In the genomic region with DNA sequence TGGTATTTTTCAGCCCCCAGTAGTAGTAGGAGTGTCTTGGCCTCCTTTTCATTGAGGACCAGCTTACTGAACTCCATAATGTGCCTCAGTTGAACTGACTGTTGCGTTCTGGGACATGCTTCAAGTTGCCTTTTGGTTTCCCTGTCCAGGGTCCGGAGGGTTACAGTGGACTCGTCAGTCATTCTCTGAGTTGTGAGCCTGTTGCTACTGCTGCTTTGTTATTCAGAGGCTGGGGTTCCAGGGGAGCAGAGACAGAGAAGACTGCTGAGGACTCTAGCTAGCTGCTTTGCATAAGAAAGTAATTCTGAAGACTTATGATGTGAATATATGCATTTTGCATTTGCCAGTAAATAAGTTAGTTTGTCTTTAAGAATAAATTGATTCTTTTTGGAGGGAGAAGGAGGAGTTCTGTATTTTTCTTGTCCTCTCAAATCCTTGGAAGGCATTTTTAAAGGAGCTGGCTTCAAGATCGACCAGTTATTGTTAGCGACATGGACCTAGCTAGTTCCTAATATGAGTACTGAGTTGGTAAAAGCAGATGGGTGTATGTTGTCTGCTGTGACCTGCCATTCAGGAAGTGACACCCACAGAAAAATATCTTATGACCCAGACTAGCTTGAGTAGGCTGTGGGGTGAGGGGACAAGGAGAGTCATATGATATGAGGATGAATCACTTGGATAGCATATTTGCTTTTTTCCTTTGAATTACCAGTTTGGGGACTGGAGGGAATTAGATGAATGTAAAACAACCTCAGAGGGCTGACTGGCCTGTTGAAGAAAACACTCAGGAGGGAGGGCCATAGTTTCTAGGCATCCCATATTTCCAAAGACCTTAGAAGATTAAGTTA, we compare ENCODE assay signal across 9 cellular contexts. TPM values are rescaled to one million over a fixed set of nuclear protein-coding genes. Genes with fewer than 3 reads are reported as not detected.
DNase-seq lines count a peak whose midpoint lies in the region; ATAC-seq, FAIRE-seq and TF ChIP-seq lines count a peak whose summit lies in the region.
"Had no signal": no experiment of that assay in that cellular context is flagged by ENCODE, and none has a peak within 500 bp of the region (broad histone marks: within the 10 kb centered on the region; RNA-seq: fewer than 3 reads in every experiment).

No MANE protein-coding gene starts in this region.

- peak overlapping the region; percentile 91 for H3K27ac ChIP-seq in keratinocyte (ENCODE audit: control insufficient read depth, insufficient read depth, low read length)
- H3K27ac ChIP-seq: C4-2B had no signal

- peaks cover 57% of the 10 kb centered on the region for H3K4me1 ChIP-seq in keratinocyte (ENCODE audit: control insufficient read depth, extremely low read depth, insufficient read depth, low read length)

- H3K27me3 Mint-ChIP-seq in activated CD4-positive, alpha-beta T cell treated with anti-CD3 and anti-CD28 coated beads for 36 hours = no peaks in the 10 kb centered on the region
- no peaks in the 10 kb centered on the region for H3K27me3 Mint-ChIP-seq in MCF 10A (ENCODE audit: insufficient read depth, unreplicated experiment)

- no peaks in the 10 kb centered on the region for H3K9me3 Mint-ChIP-seq in activated CD4-positive, alpha-beta T cell treated with anti-CD3 and anti-CD28 coated beads for 36 hours (ENCODE audit: low read depth)
- H3K9me3 Mint-ChIP-seq in MCF 10A (ENCODE audit: unreplicated experiment) = no peaks in the 10 kb centered on the region

- H4K20me1 ChIP-seq in keratinocyte (ENCODE audit: control insufficient read depth, extremely low read depth, insufficient read depth, low read length) = no peaks in the 10 kb centered on the region

- H3K27ac Mint-ChIP-seq in activated CD4-positive, alpha-beta T cell treated with anti-CD3 and anti-CD28 coated beads for 36 hours = peak overlapping the region; percentile 83
- peak overlapping the region; percentile 78 for H3K27ac Mint-ChIP-seq in MCF 10A (ENCODE audit: low read depth, unreplicated experiment)

- H3K9me3 ChIP-seq in keratinocyte (ENCODE audit: control insufficient read depth, low read depth, low read length) = no peaks in the 10 kb centered on the region

- peaks cover 22% of the 10 kb centered on the region for H3K4me1 Mint-ChIP-seq in activated CD4-positive, alpha-beta T cell treated with anti-CD3 and anti-CD28 coated beads for 36 hours
- H3K4me1 Mint-ChIP-seq in MCF 10A (ENCODE audit: insufficient read depth, unreplicated experiment) = peaks cover 26% of the 10 kb centered on the region

- H3K9me1 ChIP-seq in keratinocyte (ENCODE audit: control insufficient read depth, extremely low read depth, insufficient read depth, low read length) = no peaks in the 10 kb centered on the region

- peaks cover 13% of the 10 kb centered on the region for H3K36me3 Mint-ChIP-seq in activated CD4-positive, alpha-beta T cell treated with anti-CD3 and anti-CD28 coated beads for 36 hours (ENCODE audit: low read depth)
- H3K36me3 Mint-ChIP-seq in MCF 10A (ENCODE audit: insufficient read depth, unreplicated experiment) = peaks cover 72% of the 10 kb centered on the region

- no peak overlapping the region for H3K4me3 Mint-ChIP-seq in activated CD4-positive, alpha-beta T cell treated with anti-CD3 and anti-CD28 coated beads for 36 hours
- peak overlapping the region; percentile 11 for H3K4me3 Mint-ChIP-seq in MCF 10A (ENCODE audit: unreplicated experiment)

- DNase-seq in activated CD4-positive, alpha-beta T cell treated with anti-CD3 and anti-CD28 coated beads for 36 hours = peak; percentile 60
- DNase-seq in activated CD4-positive, alpha-beta T cell treated with anti-CD3 and anti-CD28 coated beads, Interleukin-2, amount 50 U/mL, for 1 hour = no peak
- peak; percentile 98 for DNase-seq in RKO (ENCODE audit: low spot score)
- DNase-seq in MCF 10A (ENCODE audit: unreplicated experiment) = peak; percentile 78
- peak; percentile 70 for DNase-seq in keratinocyte (ENCODE audit: low read depth, low spot score)
- DNase-seq in stimulated activated naive CD8-positive, alpha-beta T cell treated with anti-CD3 and anti-CD28 coated beads, Interleukin-15, Interleukin-2, amounts not matched to agents 100 U/mL and 50 U/mL, for 24 hours = no peak
- no peak for DNase-seq in ureter (ENCODE audit: low spot score)

- H3K4me3 ChIP-seq in keratinocyte (ENCODE audit: control insufficient read depth in 2 of 3, extremely low read depth in 1 of 3, insufficient read depth in 2 of 3, low read depth in 1 of 3, low read length in 3 of 3) = peak overlapping the region in 2 of 3 experiments; percentile 48 to 52

- TF ChIP-seq CTCF in MCF 10A (IDR thresholded peaks at IDR 0.05; ENCODE audit: unreplicated experiment) = no peak
- no peak for TF ChIP-seq CTCF in keratinocyte (optimal IDR thresholded peaks at IDR 0.05 in 1 of 3, IDR thresholded peaks at IDR 0.05 in 1 of 3, conservative IDR thresholded peaks at IDR 0.05 in 1 of 3; ENCODE audit: extremely low read depth in 1 of 3, insufficient read depth in 2 of 3, low read length in 3 of 3)

- H3K9ac ChIP-seq in keratinocyte (ENCODE audit: control insufficient read depth, extremely low read depth, insufficient read depth, low read length) = peak overlapping the region; percentile 60

- ATAC-seq in activated CD4-positive, alpha-beta T cell treated with anti-CD3 and anti-CD28 coated beads for 36 hours = peak; percentile 100
- ATAC-seq in HG02938 (IDR thresholded peaks at IDR 0.05; ENCODE audit: unreplicated experiment) = peak; percentile 96
- ATAC-seq in stimulated activated naive CD8-positive, alpha-beta T cell treated with anti-CD3 and anti-CD28 coated beads, Interleukin-15, Interleukin-2, amounts not matched to agents 100 U/mL and 50 U/mL, for 24 hours = peak; percentile 98

- dilution Hi-C loops in keratinocyte (cut with MboI; ENCODE audit: extremely low pct_ligation_motif_present, low sequenced_read_pairs) = no loop called here

- H3K27me3 ChIP-seq in keratinocyte (ENCODE audit: control insufficient read depth, extremely low read depth, insufficient read depth, low read length) = no peaks in the 10 kb centered on the region

- peaks cover 51% of the 10 kb centered on the region for H3K79me2 ChIP-seq in keratinocyte (ENCODE audit: control insufficient read depth, insufficient read depth, low read length)

- intact Hi-C loops in activated CD4-positive, alpha-beta T cell treated with anti-CD3 and anti-CD28 coated beads for 36 hours (cut with DNase I, micrococcal nuclease) = loop anchor here in 1 of 2 experiments (10.0 kb wide), 1 partner anchor 1976 kb away; a partner anchor contains a TSS
- intact Hi-C loops in MCF 10A (cut with micrococcal nuclease) = no loop called here

- H3K36me3 ChIP-seq in keratinocyte (ENCODE audit: control insufficient read depth in 2 of 2, extremely low read depth in 1 of 2, insufficient read depth in 2 of 2, low read length in 2 of 2) = peaks cover 17 to 41% of the 10 kb centered on the region in 2 experiments

- H2AFZ ChIP-seq in keratinocyte (ENCODE audit: control insufficient read depth, low read length) = no peak overlapping the region

- H3K4me2 ChIP-seq in keratinocyte (ENCODE audit: control insufficient read depth, extremely low read depth, insufficient read depth, low read depth, low read length) = peak overlapping the region; percentile 83

- CTCF ChIA-PET in activated CD4-positive, alpha-beta T cell treated with anti-CD3 and anti-CD28 coated beads for 36 hours (lab: Charles Lee) = interaction anchor here (0.6 to 1.3 kb wide), 5 partner anchors 28 to 96 kb away, joined by 3 to 6 read pairs (median 4); a partner anchor contains a TSS
- CTCF ChIA-PET in MCF 10A (lab: Yijun Ruan, JAX) = interaction anchor here (0.7 to 1.4 kb wide), 6 partner anchors 38 to 83 kb away, joined by 3 to 6 read pairs (median 4); a partner anchor contains a TSS

- FAIRE-seq in keratinocyte (lab: Jason Lieb, UNC) = peak; percentile 95

- POLR2A ChIA-PET in activated CD4-positive, alpha-beta T cell treated with anti-CD3 and anti-CD28 coated beads for 36 hours (lab: Charles Lee) = interaction anchor here (0.6 to 1.1 kb wide), 3 partner anchors 10 to 236 kb away, joined by 5 to 8 read pairs (median 6); no protein-coding TSS in a partner anchor
- POLR2A ChIA-PET in MCF 10A (lab: Yijun Ruan, JAX) = interaction anchor here (0.6 to 4.1 kb wide), 23 partner anchors 7 to 334 kb away, joined by 3 to 53 read pairs (median 5); a partner anchor contains a TSS

- BruUV-seq in MCF 10A (replicated peaks; lab: Mats Ljungman, UMichigan) = TSS peak; percentile 77

RNA-seq across cellular contexts. Expression of a gene that starts 8.3 kb away (rescaled TPM):
- 1 to 10 TPM; 8.5 to 8.9 TPM for total RNA-seq in activated CD4-positive, alpha-beta T cell treated with anti-CD3 and anti-CD28 coated beads for 36 hours
- total RNA-seq in MCF 10A (2022) (23.5 and 26.6 TPM in 2 replicates), ureter (16.7 TPM)
- 51.3 to 73.3 TPM (median 63.8 TPM) in 3 replicates for polyA plus RNA-seq in keratinocyte
- polyA plus RNA-seq in keratinocyte (2011; ENCODE audit: low read depth) = 15.0 TPM
- polyA plus RNA-seq in keratinocyte (2011; cell fraction: cytosol; rRNA removed) = 63.5 and 72.3 TPM in 2 replicates
- polyA plus RNA-seq in keratinocyte (2011; cell fraction: nucleus; rRNA removed) = 77.0 and 83.5 TPM in 2 replicates
- 43.1 and 51.3 TPM in 2 replicates for polyA plus RNA-seq in keratinocyte (2012; ENCODE audit: low replicate concordance)
- polyA minus RNA-seq in keratinocyte = 44.8 to 69.0 TPM (median 54.8 TPM) in 3 replicates
- polyA minus RNA-seq in keratinocyte (2011; cell fraction: cytosol; rRNA and poly(A)+ RNA removed) = 37.0 TPM
- 29.9 and 44.9 TPM in 2 replicates for polyA minus RNA-seq in keratinocyte (2011; cell fraction: nucleus; rRNA and poly(A)+ RNA removed)

RNA-seq across cellular contexts. Expression of a gene that starts 15.5 kb away (rescaled TPM):
- total RNA-seq in activated CD4-positive, alpha-beta T cell treated with anti-CD3 and anti-CD28 coated beads for 36 hours = 1 to 10 TPM; 3.9 to 5.3 TPM
- total RNA-seq in MCF 10A (2022) (14.2 and 14.5 TPM in 2 replicates), ureter (12.9 TPM)
- polyA plus RNA-seq in keratinocyte = 9.1 to 12.6 TPM (median 10.3 TPM) in 3 replicates
- 2.9 TPM for polyA plus RNA-seq in keratinocyte (2011; ENCODE audit: low read depth)
- 11.7 and 13.4 TPM in 2 replicates for polyA plus RNA-seq in keratinocyte (2011; cell fraction: cytosol; rRNA removed)
- 8.6 and 10.0 TPM in 2 replicates for polyA plus RNA-seq in keratinocyte (2011; cell fraction: nucleus; rRNA removed)
- polyA plus RNA-seq in keratinocyte (2012; ENCODE audit: low replicate concordance) = 8.6 and 13.0 TPM in 2 replicates
- polyA minus RNA-seq in keratinocyte = 3.0 to 4.8 TPM (median 3.9 TPM) in 3 replicates
- polyA minus RNA-seq in keratinocyte (2011; cell fraction: cytosol; rRNA and poly(A)+ RNA removed) = 3.5 TPM
- 2.8 and 4.3 TPM in 2 replicates for polyA minus RNA-seq in keratinocyte (2011; cell fraction: nucleus; rRNA and poly(A)+ RNA removed)

RNA-seq across cellular contexts. Expression of a gene that starts 38.3 kb away (rescaled TPM):
- 1 to 10 TPM; 2.1 to 2.2 TPM for total RNA-seq in activated CD4-positive, alpha-beta T cell treated with anti-CD3 and anti-CD28 coated beads for 36 hours
- total RNA-seq in MCF 10A (2022) = 276 and 305 TPM in 2 replicates
- 22.3 to 83.2 TPM (median 48.8 TPM) in 3 replicates for polyA plus RNA-seq in keratinocyte
- polyA plus RNA-seq in keratinocyte (2011; ENCODE audit: low read depth) = 35.6 TPM
- 46.4 and 55.3 TPM in 2 replicates for polyA plus RNA-seq in keratinocyte (2011; cell fraction: cytosol; rRNA removed)
- polyA plus RNA-seq in keratinocyte (2011; cell fraction: nucleus; rRNA removed) = 55.8 and 77.0 TPM in 2 replicates
- 28.2 and 159 TPM in 2 replicates for polyA plus RNA-seq in keratinocyte (2012; ENCODE audit: low replicate concordance)
- polyA minus RNA-seq in keratinocyte = 26.9 to 46.4 TPM (median 32.3 TPM) in 3 replicates
- polyA minus RNA-seq in keratinocyte (2011; cell fraction: cytosol; rRNA and poly(A)+ RNA removed) = 62.0 TPM
- polyA minus RNA-seq in keratinocyte (2011; cell fraction: nucleus; rRNA and poly(A)+ RNA removed) = 53.1 and 56.0 TPM in 2 replicates
- 11.7 TPM for total RNA-seq in ureter

RNA-seq across cellular contexts. Expression of a gene that starts 59.3 kb away (rescaled TPM):
- total RNA-seq in activated CD4-positive, alpha-beta T cell treated with anti-CD3 and anti-CD28 coated beads for 36 hours = not detected
- total RNA-seq in MCF 10A (2022) (0.26 TPM in 1 of 2 replicates, not detected in the other), ureter (not detected)
- 0.06 to 0.08 TPM in 2 of 3 replicates, not detected in the other for polyA plus RNA-seq in keratinocyte
- not detected for polyA plus RNA-seq in keratinocyte (2011; ENCODE audit: low read depth)
- polyA plus RNA-seq in keratinocyte (2011; cell fraction: cytosol; rRNA removed) = not detected in 2 replicates
- polyA plus RNA-seq in keratinocyte (2011; cell fraction: nucleus; rRNA removed) = 0.09 and 0.12 TPM in 2 replicates
- polyA plus RNA-seq in keratinocyte (2012; ENCODE audit: low replicate concordance) = not detected in 2 replicates
- not detected in 3 replicates for polyA minus RNA-seq in keratinocyte
- not detected for polyA minus RNA-seq in keratinocyte (2011; cell fraction: cytosol; rRNA and poly(A)+ RNA removed)
- polyA minus RNA-seq in keratinocyte (2011; cell fraction: nucleus; rRNA and poly(A)+ RNA removed) = not detected in 2 replicates

Comparison
In these comparisons a context has a peak if more than half of its experiments do, and no peak if none do; other contexts are left out.
1. DNase-seq: peak in activated CD4-positive, alpha-beta T cell treated with anti-CD3 and anti-CD28 coated beads for 36 hours (single experiment), RKO (single experiment), MCF 10A (single experiment) and keratinocyte (single experiment); none in activated CD4-positive, alpha-beta T cell treated with anti-CD3 and anti-CD28 coated beads, Interleukin-2, amount 50 U/mL, for 1 hour (single experiment), stimulated activated naive CD8-positive, alpha-beta T cell treated with anti-CD3 and anti-CD28 coated beads, Interleukin-15, Interleukin-2, amounts not matched to agents 100 U/mL and 50 U/mL, for 24 hours (single experiment) and ureter (single experiment).
2. RNA of a gene that starts 38.3 kb away (total RNA-seq): 276 to 305 TPM in MCF 10A; 11.7 TPM in ureter (single experiment) and 2.1 to 2.2 TPM in activated CD4-positive, alpha-beta T cell treated with anti-CD3 and anti-CD28 coated beads for 36 hours; every median in the first group is over 10 times any median in the second.
3. Peak in every context shown above with its lines, with median percentiles within 50 percentile points of each other: ATAC-seq.